Comparison of ENCODE assay signal across 14 cellular contexts in the genomic region with DNA sequence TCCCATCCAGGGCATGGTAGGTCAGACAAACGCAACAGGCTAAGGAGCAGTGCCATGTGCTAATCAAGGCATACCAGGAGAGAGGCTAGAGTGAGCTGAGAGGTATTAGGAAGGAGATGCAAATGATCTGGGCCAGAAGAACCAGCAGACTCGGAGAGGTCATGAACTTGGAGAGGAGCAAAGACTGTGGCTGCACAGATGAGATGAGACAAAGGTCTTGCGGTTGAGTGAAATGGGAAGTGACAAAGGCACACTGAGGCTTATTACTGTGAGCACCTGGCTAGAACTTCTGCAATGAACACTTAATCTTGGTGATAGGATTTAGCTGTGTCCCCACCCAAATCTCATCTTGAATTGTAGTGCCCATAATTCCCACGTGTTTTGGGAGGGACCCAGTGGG.
DNase-seq lines count a peak whose midpoint lies in the region; ATAC-seq and TF ChIP-seq lines count a peak whose summit lies in the region.
"Had no signal": no experiment of that assay in that cellular context is flagged by ENCODE, and none has a peak within 500 bp of the region (broad histone marks: within the 10 kb centered on the region; RNA-seq: fewer than 3 reads in every experiment).

No MANE protein-coding gene starts in this region.

- no peaks in the 10 kb centered on the region for H3K36me3 ChIP-seq in esophagus muscularis mucosa

- H3K9me3 Mint-ChIP-seq in stimulated activated naive B cell treated with anti-CD40 and anti-IgM and Interleukin-4, amounts not matched to agents 10 μg/mL and 1 μg/mL and 100 μg/mL, for 72 hours = peaks cover 0 to 5% of the 10 kb centered on the region in 2 donors
- H3K9me3 Mint-ChIP-seq: T-helper 1 cell treated with Interleukin-12 subunit alpha and Interleukin-12 subunit beta and Interleukin-4 antibody, amounts not matched to agents 30 μg/mL and 1 μg/mL, for 36 hours had no signal

- H3K4me3 Mint-ChIP-seq in stimulated activated naive B cell treated with anti-CD40 and anti-IgM and Interleukin-4, amounts not matched to agents 10 μg/mL and 1 μg/mL and 100 μg/mL, for 72 hours = no peak overlapping the region
- H3K4me3 Mint-ChIP-seq: T-helper 1 cell treated with Interleukin-12 subunit alpha and Interleukin-12 subunit beta and Interleukin-4 antibody, amounts not matched to agents 30 μg/mL and 1 μg/mL, for 36 hours had no signal

- H3K4me1 ChIP-seq in esophagus muscularis mucosa = no peaks in the 10 kb centered on the region
- H3K4me1 ChIP-seq: foreskin keratinocyte had no signal

- intact Hi-C loops in posterior vena cava (cut with DNase I) (no loop called here), esophagus muscularis mucosa (cut with DNase I) (no loop called here)

- no peak for TF ChIP-seq POLR2A in esophagus muscularis mucosa (IDR thresholded peaks at IDR 0.05; ENCODE audit: low read depth)

- peaks cover 11 to 28% of the 10 kb centered on the region in 2 donors for H3K4me1 Mint-ChIP-seq in stimulated activated naive B cell treated with anti-CD40 and anti-IgM and Interleukin-4, amounts not matched to agents 10 μg/mL and 1 μg/mL and 100 μg/mL, for 72 hours

- H3K36me3 Mint-ChIP-seq in stimulated activated naive B cell treated with anti-CD40 and anti-IgM and Interleukin-4, amounts not matched to agents 10 μg/mL and 1 μg/mL and 100 μg/mL, for 72 hours = peaks cover 14 to 18% of the 10 kb centered on the region in 2 donors
- H3K36me3 Mint-ChIP-seq: IgD-negative memory B cell had no signal

- no peaks in the 10 kb centered on the region for H3K27me3 Mint-ChIP-seq in stimulated activated naive B cell treated with anti-CD40 and anti-IgM and Interleukin-4, amounts not matched to agents 10 μg/mL and 1 μg/mL and 100 μg/mL, for 72 hours
- H3K27me3 Mint-ChIP-seq: IgD-negative memory B cell had no signal

- ATAC-seq in HG02678 (IDR thresholded peaks at IDR 0.05; ENCODE audit: unreplicated experiment) (peak; percentile 97), HG03520 (IDR thresholded peaks at IDR 0.05; ENCODE audit: unreplicated experiment) (peak; percentile 99)
- peak; percentile 97 for ATAC-seq in stimulated activated naive B cell treated with anti-CD40 and anti-IgM and Interleukin-4, amounts not matched to agents 10 μg/mL and 1 μg/mL and 100 μg/mL, for 72 hours (replicated peaks)
- ATAC-seq: foreskin keratinocyte had no signal

- TF ChIP-seq EP300 in esophagus muscularis mucosa (IDR thresholded peaks at IDR 0.05) = no peak

- peak; percentile 25 for DNase-seq in NCI-H82 (lab: John Stamatoyannopoulos, UW)
- no peak for DNase-seq in NCI-H82 treated with DMSO at 0.1 percent for 48 hours (lab: John Stamatoyannopoulos, UW; ENCODE audit: unreplicated experiment)
- DNase-seq in stimulated activated naive B cell treated with anti-CD40 and anti-IgM and Interleukin-4, amounts not matched to agents 10 μg/mL and 1 μg/mL and 100 μg/mL, for 72 hours = peak; percentile 49
- DNase-seq in activated T-cell treated with anti-CD3 and anti-CD28 coated beads for 4 hours = no peak
- DNase-seq in posterior vena cava (ENCODE audit: low spot score) = no peak
- no peak for DNase-seq in esophagus muscularis mucosa (ENCODE audit: extremely low spot score)
- DNase-seq: foreskin keratinocyte, NCI-H446 had no signal

- WGBS in esophagus muscularis mucosa = 89% methylated on average over 4 of the region's 4 CpGs

- H3K9me3 ChIP-seq in esophagus muscularis mucosa = no peaks in the 10 kb centered on the region

- H3K27ac ChIP-seq in esophagus muscularis mucosa (replicated peaks in 1 of 4) = no peak overlapping the region
- H3K27ac ChIP-seq: 22Rv1, foreskin keratinocyte had no signal

- H3K4me3 ChIP-seq in esophagus muscularis mucosa = no peak overlapping the region
- H3K4me3 ChIP-seq: lung had no signal

- H3K27me3 ChIP-seq in esophagus muscularis mucosa = no peaks in the 10 kb centered on the region
- H3K27me3 ChIP-seq: foreskin keratinocyte had no signal

- H3K27ac Mint-ChIP-seq in stimulated activated naive B cell treated with anti-CD40 and anti-IgM and Interleukin-4, amounts not matched to agents 10 μg/mL and 1 μg/mL and 100 μg/mL, for 72 hours = peak overlapping the region; percentile 60
- H3K27ac Mint-ChIP-seq: T-helper 1 cell treated with Interleukin-12 subunit alpha and Interleukin-12 subunit beta and Interleukin-4 antibody, amounts not matched to agents 30 μg/mL and 1 μg/mL, for 36 hours had no signal

- no peak for TF ChIP-seq CTCF in esophagus muscularis mucosa (IDR thresholded peaks at IDR 0.05)

Comparison
In these comparisons a context has a peak if more than half of its experiments do, and no peak if none do; other contexts are left out.
1. DNase-seq: peak in NCI-H82 (single experiment) and stimulated activated naive B cell treated with anti-CD40 and anti-IgM and Interleukin-4, amounts not matched to agents 10 μg/mL and 1 μg/mL and 100 μg/mL, for 72 hours (single experiment); none in NCI-H82 treated with DMSO at 0.1 percent for 48 hours (single experiment), activated T-cell treated with anti-CD3 and anti-CD28 coated beads for 4 hours (single experiment), posterior vena cava (single experiment) and esophagus muscularis mucosa (single experiment).
2. Peak in every context shown above with its lines, with median percentiles within 50 percentile points of each other: ATAC-seq.